ENCODE assay signal across 10 cellular contexts in the genomic region with DNA sequence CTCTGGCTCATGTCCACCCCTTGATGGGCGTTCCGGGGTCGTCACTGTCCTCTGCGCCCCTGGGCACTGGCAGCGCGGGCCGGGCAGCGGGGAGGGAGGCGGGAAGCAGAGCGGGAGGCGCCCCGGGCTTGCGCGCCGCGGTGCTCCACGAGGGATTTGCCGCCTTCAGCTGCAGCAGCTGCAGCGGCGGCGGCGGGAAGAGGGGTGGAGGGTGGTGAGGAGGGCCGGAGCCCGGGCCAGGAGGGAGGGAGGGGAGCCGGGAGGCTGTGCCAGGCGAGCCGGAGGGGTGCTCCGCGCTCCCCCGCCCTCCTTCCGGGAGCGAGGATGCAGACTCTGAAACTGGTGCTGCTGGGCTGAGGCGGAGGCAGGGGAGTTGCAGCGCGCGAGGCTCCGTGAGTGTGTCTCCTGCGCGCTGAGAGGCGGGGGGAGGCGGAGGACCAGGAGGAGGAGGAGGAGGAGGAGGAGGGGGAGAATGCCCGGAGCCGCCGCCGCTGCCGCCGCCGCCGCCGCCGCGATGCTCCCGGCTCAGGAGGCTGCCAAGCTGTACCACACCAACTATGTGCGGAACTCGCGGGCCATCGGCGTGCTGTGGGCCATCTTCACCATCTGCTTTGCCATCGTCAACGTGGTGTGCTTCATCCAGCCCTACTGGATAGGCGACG. TPM values are rescaled to one million over a fixed set of nuclear protein-coding genes. Genes with fewer than 3 reads are reported as not detected.
A peak's percentile ranks its signal among the peaks of the same experiment; 100 is the strongest.
DNase-seq lines count a peak whose midpoint lies in the region; ATAC-seq and TF ChIP-seq lines count a peak whose summit lies in the region.
"Had no signal": no experiment of that assay in that cellular context is flagged by ENCODE, and none has a peak within 500 bp of the region (broad histone marks: within the 10 kb centered on the region; RNA-seq: fewer than 3 reads in every experiment).

A gene (plus strand): TSS at position 296 of the 662 bp plus-strand sequence.

- H3K27ac ChIP-seq in WERI-Rb-1 (peak within 1 kb of the TSS; percentile 60), temporal lobe (ENCODE audit: low read depth, low read length) (no peak within 1 kb of the TSS), tibial nerve (no peak within 1 kb of the TSS)
- H3K27ac ChIP-seq: C4-2B had no signal

- TF ChIP-seq POLR2A in tibial nerve (IDR thresholded peaks at IDR 0.05) = no peak

- ATAC-seq in activated CD8-positive, alpha-beta memory T cell treated with anti-CD3 and anti-CD28 coated beads, Interleukin-2, amount 10 ng/mL, durations not matched to agents 7 days and 5 days = no peak

- H3K9me3 ChIP-seq in WERI-Rb-1 (ENCODE audit: severe bottlenecking) (no peaks in the 10 kb centered on the region), tibial nerve (no peaks in the 10 kb centered on the region)

- TF ChIP-seq CTCF in WERI-Rb-1 (IDR thresholded peaks at IDR 0.05; ENCODE audit: low read depth, low read length) (no peak), tibial nerve (IDR thresholded peaks at IDR 0.05) (no peak)

- no peaks in the 10 kb centered on the region for H3K36me3 Mint-ChIP-seq in activated CD8-positive, alpha-beta memory T cell treated with anti-CD3 and anti-CD28 coated beads, Interleukin-2, amount 10 ng/mL, durations not matched to agents 7 days and 5 days

- no peak for DNase-seq in activated CD8-positive, alpha-beta memory T cell treated with anti-CD3 and anti-CD28 coated beads, Interleukin-2, amount 10 ng/mL, durations not matched to agents 7 days and 5 days
- DNase-seq in activated CD8-positive, alpha-beta memory T cell treated with anti-CD3 and anti-CD28 coated beads, Interleukin-2, amount 50 U/mL, for 4 hours = no peak
- peak; percentile 70 for DNase-seq in WERI-Rb-1
- DNase-seq in iPS-NIHi11 (ENCODE audit: low spot score) = peak; percentile 56
- no peak for DNase-seq in KBM-7
- DNase-seq in tibial nerve (ENCODE audit: low spot score in 2 of 2) = no peak
- DNase-seq in SHP77 (lab: John Stamatoyannopoulos, UW) = no peak
- DNase-seq: left cardiac atrium had no signal

- H3K27me3 Mint-ChIP-seq in activated CD8-positive, alpha-beta memory T cell treated with anti-CD3 and anti-CD28 coated beads, Interleukin-2, amount 10 ng/mL, durations not matched to agents 7 days and 5 days = peaks cover 55% of the 10 kb centered on the region

- H3K36me3 ChIP-seq in WERI-Rb-1 = no peaks in the 10 kb centered on the region
- no peaks in the 10 kb centered on the region for H3K36me3 ChIP-seq in tibial nerve

- peak within 1 kb of the TSS; percentile 20 for H3K4me3 Mint-ChIP-seq in activated CD8-positive, alpha-beta memory T cell treated with anti-CD3 and anti-CD28 coated beads, Interleukin-2, amount 10 ng/mL, durations not matched to agents 7 days and 5 days

- WGBS in tibial nerve, 2 donors = 0 to 1% methylated on average over 58 to 59 of the region's 62 CpGs

- H3K4me3 ChIP-seq in WERI-Rb-1 (ENCODE audit: low read depth, low read length) (peak within 1 kb of the TSS; percentile 53), tibial nerve (peak within 1 kb of the TSS in 2 of 4 donors; percentile 1 to 34)

- H3K4me1 Mint-ChIP-seq in activated CD8-positive, alpha-beta memory T cell treated with anti-CD3 and anti-CD28 coated beads, Interleukin-2, amount 10 ng/mL, durations not matched to agents 7 days and 5 days = peaks cover 7% of the 10 kb centered on the region

- CTCF ChIA-PET in activated CD8-positive, alpha-beta memory T cell treated with anti-CD3 and anti-CD28 coated beads, Interleukin-2, amount 10 ng/mL, durations not matched to agents 7 days and 5 days (lab: Charles Lee) = no interaction called here

- H3K9me3 Mint-ChIP-seq in activated CD8-positive, alpha-beta memory T cell treated with anti-CD3 and anti-CD28 coated beads, Interleukin-2, amount 10 ng/mL, durations not matched to agents 7 days and 5 days (ENCODE audit: low read depth) = no peaks in the 10 kb centered on the region

- no peaks in the 10 kb centered on the region for H3K27me3 ChIP-seq in WERI-Rb-1 (ENCODE audit: insufficient read depth, low read depth, severe bottlenecking)
- peaks cover 0 to 54% of the 10 kb centered on the region in 2 donors for H3K27me3 ChIP-seq in tibial nerve

- peaks cover 0 to 22% (median 0%) of the 10 kb centered on the region in 4 donors for H3K4me1 ChIP-seq in tibial nerve

- in situ Hi-C loops in KBM-7 (cut with MboI; ENCODE audit: low pct_unique_long_range_greater_than_20kb, low sequenced_read_pairs) = no loop called here

- H3K27ac Mint-ChIP-seq in activated CD8-positive, alpha-beta memory T cell treated with anti-CD3 and anti-CD28 coated beads, Interleukin-2, amount 10 ng/mL, durations not matched to agents 7 days and 5 days = no peak within 1 kb of the TSS

- no peak for TF ChIP-seq EP300 in tibial nerve (IDR thresholded peaks at IDR 0.05)

RNA-seq across cellular contexts. Expression of the gene that starts here (rescaled TPM):
- total RNA-seq in activated CD8-positive, alpha-beta memory T cell treated with anti-CD3 and anti-CD28 coated beads, Interleukin-2, amount 10 ng/mL, durations not matched to agents 7 days and 5 days = not detected
- total RNA-seq in temporal lobe (19.9 TPM), tibial nerve (not detected)
- total RNA-seq: left cardiac atrium had no signal

Comparison
In these comparisons a context has a peak if more than half of its experiments do, and no peak if none do; other contexts are left out.
1. RNA of the gene that starts here (total RNA-seq): 19.9 TPM in temporal lobe (single experiment); not detected in activated CD8-positive, alpha-beta memory T cell treated with anti-CD3 and anti-CD28 coated beads, Interleukin-2, amount 10 ng/mL, durations not matched to agents 7 days and 5 days and not detected in tibial nerve; every median in the first group is over 10 times any median in the second.
2. DNase-seq: peak in WERI-Rb-1 (single experiment) and iPS-NIHi11 (single experiment); none in activated CD8-positive, alpha-beta memory T cell treated with anti-CD3 and anti-CD28 coated beads, Interleukin-2, amount 10 ng/mL, durations not matched to agents 7 days and 5 days (single experiment), activated CD8-positive, alpha-beta memory T cell treated with anti-CD3 and anti-CD28 coated beads, Interleukin-2, amount 50 U/mL, for 4 hours (single experiment), KBM-7 (single experiment), tibial nerve (0 of 2) and SHP77 (0 of 2).